14 cellular contexts compared by ENCODE assay signal in genomic region chr16:3675601-3676130, GRCh38. TPM values are rescaled to one million over a fixed set of nuclear protein-coding genes. Genes with fewer than 3 reads are reported as not detected.
A peak's percentile ranks its signal among the peaks of the same experiment; 100 is the strongest.
DNase-seq lines count a peak whose midpoint lies in the region; ATAC-seq and TF ChIP-seq lines count a peak whose summit lies in the region.
"Had no signal": no experiment of that assay in that cellular context is flagged by ENCODE, and none has a peak within 500 bp of the region (broad histone marks: within the 10 kb centered on the region; RNA-seq: fewer than 3 reads in every experiment).

No MANE protein-coding gene starts in this region.

- H3K27ac ChIP-seq in mesenchymal stem cell (ENCODE audit: low read length, poor library complexity, severe bottlenecking) (no peak overlapping the region), spleen (no peak overlapping the region)
- H3K27ac ChIP-seq: C4-2B had no signal

- H3K9me3 ChIP-seq in mesenchymal stem cell (ENCODE audit: control insufficient read depth, low read length) (no peaks in the 10 kb centered on the region), spleen (no peaks in the 10 kb centered on the region)
- H3K9me3 ChIP-seq: BE2C had no signal

- no peaks in the 10 kb centered on the region for H3K27me3 Mint-ChIP-seq in T-helper 2 cell treated with Interferon-gamma antibody and Interleukin-4, amounts not matched to agents 5 μg/mL and 100 μg/mL, for 36 hours (ENCODE audit: low read depth)
- H3K27me3 Mint-ChIP-seq: CD4-positive, alpha-beta memory T cell had no signal

- no peak overlapping the region for H4K91ac ChIP-seq in mesenchymal stem cell (ENCODE audit: low read length)

- peaks cover 48% of the 10 kb centered on the region for H3K36me3 ChIP-seq in H7 (replicated peaks; ENCODE audit: control insufficient read depth, insufficient read depth, low read length)
- peaks cover 75 to 87% of the 10 kb centered on the region in 2 experiments for H3K36me3 ChIP-seq in mesenchymal stem cell (ENCODE audit: control insufficient read depth in 1 of 2, insufficient read depth in 2 of 2, low read depth in 1 of 2, low read length in 2 of 2)
- H3K36me3 ChIP-seq in spleen = peaks cover 2 to 98% (median 79%) of the 10 kb centered on the region in 6 donors

- no peak overlapping the region for H3K4me3 Mint-ChIP-seq in T-helper 2 cell treated with Interferon-gamma antibody and Interleukin-4, amounts not matched to agents 5 μg/mL and 100 μg/mL, for 36 hours
- H3K4me3 Mint-ChIP-seq: CD4-positive, alpha-beta memory T cell had no signal

- no peak overlapping the region for H3K23ac ChIP-seq in mesenchymal stem cell (ENCODE audit: low read length in 2 of 2)

- H2AFZ ChIP-seq in mesenchymal stem cell (ENCODE audit: low read depth, low read length) = no peak overlapping the region

- no peaks in the 10 kb centered on the region for H3K9me3 Mint-ChIP-seq in T-helper 2 cell treated with Interferon-gamma antibody and Interleukin-4, amounts not matched to agents 5 μg/mL and 100 μg/mL, for 36 hours
- H3K9me3 Mint-ChIP-seq: CD4-positive, alpha-beta memory T cell had no signal

- H3K4me3 ChIP-seq in H7 (ENCODE audit: insufficient read depth, low read depth, low read length) = no peak overlapping the region
- H3K4me3 ChIP-seq in mesenchymal stem cell (ENCODE audit: insufficient read depth in 1 of 2, low read depth in 1 of 2, low read length in 2 of 2) = no peak overlapping the region
- H3K4me3 ChIP-seq in spleen = no peak overlapping the region

- intact Hi-C loops in Right ventricle myocardium inferior (cut with DNase I) (no loop called here), Right ventricle myocardium superior (cut with DNase I) (no loop called here), spleen (cut with DNase I; ENCODE audit: low total_unique reads) (no loop called here)

- H3K4me1 ChIP-seq in mesenchymal stem cell (ENCODE audit: control insufficient read depth, insufficient read depth, low read depth, low read length) (peaks cover 6% of the 10 kb centered on the region), spleen (peaks cover 0 to 25% (median 6%) of the 10 kb centered on the region in 6 donors)
- H3K4me1 ChIP-seq: BE2C had no signal

- TF ChIP-seq CTCF in spleen (IDR thresholded peaks at IDR 0.05 in 8 of 11, conservative IDR thresholded peaks at IDR 0.05 in 3 of 11) = no peak

- H3K36me3 Mint-ChIP-seq in T-helper 2 cell treated with Interferon-gamma antibody and Interleukin-4, amounts not matched to agents 5 μg/mL and 100 μg/mL, for 36 hours (ENCODE audit: low read depth) = peaks cover 33% of the 10 kb centered on the region

- H2BK120ac ChIP-seq in mesenchymal stem cell (ENCODE audit: low read depth, low read length) = no peak overlapping the region

- H2BK15ac ChIP-seq in mesenchymal stem cell (ENCODE audit: low read depth, poor library complexity, severe bottlenecking) = peak overlapping the region; percentile 57

- H4K8ac ChIP-seq in mesenchymal stem cell (ENCODE audit: low read length) = no peak overlapping the region

- no peak overlapping the region for H2AK5ac ChIP-seq in mesenchymal stem cell (ENCODE audit: low read length, severe bottlenecking)

- no peak overlapping the region for H3K4me2 ChIP-seq in mesenchymal stem cell (ENCODE audit: low read length, poor library complexity, severe bottlenecking)

- no peak overlapping the region for H3K14ac ChIP-seq in mesenchymal stem cell (ENCODE audit: low read length in 2 of 2)

- 95% methylated on average over 24 of the region's 24 CpGs for WGBS in mesenchymal stem cell
- 77 to 94% (median 87%) methylated on average over 15 to 24 of the region's 24 CpGs for WGBS in spleen, 5 donors

- H3K27ac Mint-ChIP-seq in T-helper 2 cell treated with Interferon-gamma antibody and Interleukin-4, amounts not matched to agents 5 μg/mL and 100 μg/mL, for 36 hours = no peak overlapping the region
- H3K27ac Mint-ChIP-seq: CD4-positive, alpha-beta memory T cell had no signal

- ATAC-seq in Right ventricle myocardium inferior (no peak), Right ventricle myocardium superior (ENCODE audit: poor library complexity) (no peak)
- ATAC-seq: HCT116 had no signal

- DNase-seq in Right ventricle myocardium inferior (ENCODE audit: missing footprints) (peak; percentile 56), Right ventricle myocardium superior (no peak), H7 (peak; percentile 64), mesenchymal stem cell (no peak), GDM1 (lab: John Stamatoyannopoulos, UW) (no peak), spleen (no peak)
- DNase-seq in T-helper 2 cell treated with Interferon-gamma antibody and Interleukin-4, amounts not matched to agents 5 μg/mL and 100 μg/mL, for 36 hours (ENCODE audit: low spot score) = no peak
- DNase-seq: BE2C; CD4-positive, alpha-beta memory T cell; DND-41; GF-D8; KBM-7 had no signal

- H3K9ac ChIP-seq in mesenchymal stem cell (ENCODE audit: low read length) = no peak overlapping the region

- no peak overlapping the region for H3K18ac ChIP-seq in mesenchymal stem cell (ENCODE audit: low read depth in 1 of 2, low read length in 2 of 2)

- H3K4ac ChIP-seq in mesenchymal stem cell (ENCODE audit: low read depth in 1 of 2, low read length in 2 of 2) = no peak overlapping the region

- no peak overlapping the region for H2BK5ac ChIP-seq in mesenchymal stem cell (ENCODE audit: low read depth, low read length, poor library complexity, severe bottlenecking)

- H2BK12ac ChIP-seq in mesenchymal stem cell (ENCODE audit: low read length in 2 of 2) = no peak overlapping the region

- peaks cover 4% of the 10 kb centered on the region for H3K4me1 Mint-ChIP-seq in T-helper 2 cell treated with Interferon-gamma antibody and Interleukin-4, amounts not matched to agents 5 μg/mL and 100 μg/mL, for 36 hours (ENCODE audit: low read depth)

- H3K27me3 ChIP-seq in H7 (ENCODE audit: control insufficient read depth, insufficient read depth, low read length) = no peaks in the 10 kb centered on the region
- H3K27me3 ChIP-seq in mesenchymal stem cell (ENCODE audit: control insufficient read depth in 1 of 2, insufficient read depth in 1 of 2, low read length in 2 of 2) = no peaks in the 10 kb centered on the region
- no peaks in the 10 kb centered on the region for H3K27me3 ChIP-seq in spleen (replicated peaks in 1 of 7)
- H3K27me3 ChIP-seq: BE2C had no signal

- TF ChIP-seq POLR2A in spleen (IDR thresholded peaks at IDR 0.05) = no peak

- H3K79me1 ChIP-seq in mesenchymal stem cell (replicated peaks; ENCODE audit: low read length, poor library complexity, severe bottlenecking) = no peaks in the 10 kb centered on the region

RNA-seq across cellular contexts. Expression of gene DNASE1, which starts 21.2 kb away (rescaled TPM):
- total RNA-seq in Right ventricle myocardium inferior = 7.5 TPM
- 8.1 TPM for total RNA-seq in Right ventricle myocardium superior
- 13.8 and 23.7 TPM in 2 replicates for total RNA-seq in H7 (2014; rRNA removed; shearing (Covaris generic))
- 3.6 TPM for polyA plus RNA-seq in mesenchymal stem cell (2013, experiment 1 of 2)
- 3.5 TPM for polyA plus RNA-seq in mesenchymal stem cell (2013, experiment 2 of 2)
- 10 to 100 TPM; 23.9 to 51.9 (median 26.7) TPM for total RNA-seq in spleen
- 10 to 100 TPM in 1 of 3 donors, 1 to 10 TPM in 2; 6.1 to 16.9 (median 8.2) TPM for polyA plus RNA-seq in spleen

RNA-seq across cellular contexts. Expression of gene TRAP1, which starts 41.7 kb away (rescaled TPM):
- total RNA-seq in Right ventricle myocardium inferior (134 TPM), Right ventricle myocardium superior (146 TPM), spleen (10 to 100 TPM; 33.7 to 77.5 (median 53.7) TPM)
- total RNA-seq in H7 (2014; rRNA removed; shearing (Covaris generic)) = 219 and 221 TPM in 2 replicates
- 45.0 TPM for polyA plus RNA-seq in mesenchymal stem cell (2013, experiment 1 of 2)
- 44.5 TPM for polyA plus RNA-seq in mesenchymal stem cell (2013, experiment 2 of 2)
- polyA plus RNA-seq in spleen = 10 to 100 TPM; 43.4 to 97.1 (median 49.8) TPM

Comparison
In these comparisons a context has a peak if more than half of its experiments do, and no peak if none do; other contexts are left out.
1. DNase-seq: peak in Right ventricle myocardium inferior (single experiment) and H7 (single experiment); none in Right ventricle myocardium superior (single experiment), mesenchymal stem cell (single experiment), T-helper 2 cell treated with Interferon-gamma antibody and Interleukin-4, amounts not matched to agents 5 μg/mL and 100 μg/mL, for 36 hours (single experiment), GDM1 (single experiment) and spleen (single experiment).